In genomic region chr9:101062686-101063085, GRCh38 we compare ENCODE assay signal across 16 cellular contexts. TPM values are rescaled to one million over a fixed set of nuclear protein-coding genes. Genes with fewer than 3 reads are reported as not detected.
DNase-seq lines count a peak whose midpoint lies in the region; ATAC-seq and TF ChIP-seq lines count a peak whose summit lies in the region.
"Had no signal": no experiment of that assay in that cellular context is flagged by ENCODE, and none has a peak within 500 bp of the region (broad histone marks: within the 10 kb centered on the region; RNA-seq: fewer than 3 reads in every experiment).

No MANE protein-coding gene starts in this region.

- H3K9me3 ChIP-seq in right lobe of liver = no peaks in the 10 kb centered on the region

- H3K4me3 Mint-ChIP-seq in WTC11 = no peak overlapping the region
- H3K4me3 Mint-ChIP-seq in natural killer cell treated with Interleukin-12 subunit alpha and Interleukin-12 subunit beta and Interleukin-15 and Interleukin-18, amount 100 ng/mL, for 72 hours = no peak overlapping the region
- H3K4me3 Mint-ChIP-seq: CD4-positive, alpha-beta memory T cell had no signal

- H3K27ac Mint-ChIP-seq in WTC11 = no peak overlapping the region
- H3K27ac Mint-ChIP-seq in natural killer cell treated with Interleukin-12 subunit alpha and Interleukin-12 subunit beta and Interleukin-15 and Interleukin-18, amount 100 ng/mL, for 72 hours = no peak overlapping the region
- H3K27ac Mint-ChIP-seq: CD4-positive, alpha-beta memory T cell had no signal

- H3K27me3 Mint-ChIP-seq in WTC11 (ENCODE audit: low read depth) = no peaks in the 10 kb centered on the region
- H3K27me3 Mint-ChIP-seq in natural killer cell treated with Interleukin-12 subunit alpha and Interleukin-12 subunit beta and Interleukin-15 and Interleukin-18, amount 100 ng/mL, for 72 hours = no peaks in the 10 kb centered on the region
- H3K27me3 Mint-ChIP-seq: CD4-positive, alpha-beta memory T cell had no signal

- CTCF ChIA-PET in WTC11 (lab: Charles Lee) = no interaction called here

- no peaks in the 10 kb centered on the region for H3K36me3 ChIP-seq in right lobe of liver

- WGBS in right lobe of liver (ENCODE audit: insufficient coverage, low coverage, low lambda C conversion rate, missing lambda C conversion rate) = 20% methylated on average over 1 of the region's 1 CpG

- no peak overlapping the region for H3K4me3 ChIP-seq in right lobe of liver
- H3K4me3 ChIP-seq: GM23248 had no signal

- ATAC-seq in WTC11 (no peak), left lobe of liver (peak; percentile 89), right lobe of liver (peak; percentile 93 to 98 (median 94)), HG02623 (IDR thresholded peaks at IDR 0.05; ENCODE audit: unreplicated experiment) (no peak)
- ATAC-seq in natural killer cell treated with Interleukin-12 subunit alpha and Interleukin-12 subunit beta and Interleukin-15 and Interleukin-18, amount 100 ng/mL, for 72 hours = no peak

- H3K4me1 Mint-ChIP-seq in WTC11 = no peaks in the 10 kb centered on the region
- no peaks in the 10 kb centered on the region for H3K4me1 Mint-ChIP-seq in natural killer cell treated with Interleukin-12 subunit alpha and Interleukin-12 subunit beta and Interleukin-15 and Interleukin-18, amount 100 ng/mL, for 72 hours (ENCODE audit: low read depth in 2 of 2)
- H3K4me1 Mint-ChIP-seq: CD4-positive, alpha-beta memory T cell had no signal

- intact Hi-C loops in right lobe of liver (cut with DNase I) = no loop called here

- peak overlapping the region; percentile 62 to 76 (median 66) for H3K27ac ChIP-seq in right lobe of liver
- H3K27ac ChIP-seq: GM23248 had no signal

- POLR2A ChIA-PET in WTC11 (lab: Charles Lee) = no interaction called here

- no peaks in the 10 kb centered on the region for H3K27me3 ChIP-seq in right lobe of liver

- no peak for TF ChIP-seq POLR2A in right lobe of liver (IDR thresholded peaks at IDR 0.05)

- no peak for DNase-seq in WTC11 (ENCODE audit: low spot score)
- DNase-seq in left lobe of liver (ENCODE audit: low spot score) = peak; percentile 74
- peak in 2 of 3 donors; percentile 21 to 70 for DNase-seq in right lobe of liver
- DNase-seq in NCI-H1105 treated with DMSO at 0.1 percent for 48 hours (lab: John Stamatoyannopoulos, UW) = no peak
- no peak for DNase-seq in natural killer cell treated with Interleukin-12 subunit alpha and Interleukin-12 subunit beta and Interleukin-15 and Interleukin-18, amount 100 ng/mL, for 72 hours (ENCODE audit: low spot score)
- DNase-seq: C1 segment of cervical spinal cord; CD4-positive, alpha-beta memory T cell; COR-L47; DMS153; DND-41; GM23248; H7; HCEC 1CT had no signal

- H3K4me1 ChIP-seq in right lobe of liver = peaks cover 0 to 22% (median 9%) of the 10 kb centered on the region in 4 donors

- no peaks in the 10 kb centered on the region for H3K36me3 Mint-ChIP-seq in WTC11
- H3K36me3 Mint-ChIP-seq in natural killer cell treated with Interleukin-12 subunit alpha and Interleukin-12 subunit beta and Interleukin-15 and Interleukin-18, amount 100 ng/mL, for 72 hours = no peaks in the 10 kb centered on the region
- H3K36me3 Mint-ChIP-seq: CD4-positive, alpha-beta memory T cell had no signal

- H3K9me3 Mint-ChIP-seq in WTC11 = no peaks in the 10 kb centered on the region
- peaks cover 4% of the 10 kb centered on the region for H3K9me3 Mint-ChIP-seq in natural killer cell treated with Interleukin-12 subunit alpha and Interleukin-12 subunit beta and Interleukin-15 and Interleukin-18, amount 100 ng/mL, for 72 hours

- TF ChIP-seq CTCF in WTC11 (IDR thresholded peaks at IDR 0.05) (no peak), right lobe of liver (IDR thresholded peaks at IDR 0.05) (no peak)

TF ChIP-seq in WTC11, 78 proteins besides CTCF, POLR2A, EP300 and RAD21:
- TF ChIP-seq IRF1 (CRISPR knock-in tag; IDR thresholded peaks at IDR 0.05) (no peak), GABPB1 (CRISPR knock-in tag; IDR thresholded peaks at IDR 0.05) (peak; percentile 59; the same call in 1 of the 2 replicates)

RNA-seq across cellular contexts. Expression of gene PLPPR1, which starts 34.2 kb away (rescaled TPM):
- total RNA-seq in WTC11 (2021) = 0.44 to 1.5 TPM (median 0.71 TPM) in 3 replicates
- total RNA-seq in left lobe of liver = 1.2 TPM
- total RNA-seq in right lobe of liver = 1 to 10 TPM; 1.4 to 5.4 (median 1.8) TPM
- total RNA-seq in natural killer cell treated with Interleukin-12 subunit alpha and Interleukin-12 subunit beta and Interleukin-15 and Interleukin-18, amount 100 ng/mL, for 72 hours = not detected
- total RNA-seq: A172; A673; CD4-positive, alpha-beta memory T cell; GM23248 had no signal

Comparison
In these comparisons a context has a peak if more than half of its experiments do, and no peak if none do; other contexts are left out.
1. ATAC-seq: peak in left lobe of liver (single experiment) and right lobe of liver (4 of 4); none in WTC11 (single experiment), natural killer cell treated with Interleukin-12 subunit alpha and Interleukin-12 subunit beta and Interleukin-15 and Interleukin-18, amount 100 ng/mL, for 72 hours (0 of 2) and HG02623 (single experiment).
2. DNase-seq: peak in left lobe of liver (single experiment) and right lobe of liver (2 of 3); none in WTC11 (single experiment), NCI-H1105 treated with DMSO at 0.1 percent for 48 hours (single experiment) and natural killer cell treated with Interleukin-12 subunit alpha and Interleukin-12 subunit beta and Interleukin-15 and Interleukin-18, amount 100 ng/mL, for 72 hours (single experiment).